In the genomic region with DNA sequence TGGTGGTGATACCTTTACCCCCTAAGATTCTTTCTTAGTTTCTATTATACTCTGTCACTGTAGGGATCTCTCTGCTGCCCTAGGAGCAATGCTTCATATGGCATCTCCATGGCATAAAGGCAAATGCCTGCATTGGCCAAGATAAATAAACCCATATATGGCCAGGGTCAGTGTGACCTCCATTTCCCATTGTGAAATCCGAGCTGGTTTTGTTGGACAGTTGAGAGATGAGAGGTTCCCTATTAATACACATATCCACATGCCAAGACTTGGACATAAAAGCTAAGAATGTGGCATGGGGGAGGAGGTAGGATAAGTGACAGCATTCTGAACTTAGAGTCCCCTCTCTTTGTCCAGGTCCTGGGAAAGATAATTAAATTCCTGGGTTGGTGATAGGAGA, we compare ENCODE assay signal across 16 cellular contexts. TPM values are rescaled to one million over a fixed set of nuclear protein-coding genes. Genes with fewer than 3 reads are reported as not detected.
A peak's percentile ranks its signal among the peaks of the same experiment; 100 is the strongest.
DNase-seq lines count a peak whose midpoint lies in the region; ATAC-seq and TF ChIP-seq lines count a peak whose summit lies in the region.
"Had no signal": no experiment of that assay in that cellular context is flagged by ENCODE, and none has a peak within 500 bp of the region (broad histone marks: within the 10 kb centered on the region; RNA-seq: fewer than 3 reads in every experiment).

No MANE protein-coding gene starts in this region.

- H3K4me1 ChIP-seq in RWPE2 (ENCODE audit: insufficient read depth, poor library complexity, severe bottlenecking) (peaks cover 6% of the 10 kb centered on the region), gastrocnemius medialis (peaks cover 18 to 32% of the 10 kb centered on the region in 2 donors), testis (no peaks in the 10 kb centered on the region)

- H3K36me3 ChIP-seq in RWPE2 (ENCODE audit: low read depth): no peaks in the 10 kb centered on the region
- H3K36me3 ChIP-seq in gastrocnemius medialis: no peaks in the 10 kb centered on the region
- no peaks in the 10 kb centered on the region for H3K36me3 ChIP-seq in testis (ENCODE audit: low read depth, missing control alignments)
- H3K36me3 ChIP-seq: HAP-1 had no signal

- CTCF ChIA-PET in activated CD8-positive, alpha-beta memory T cell treated with anti-CD3 and anti-CD28 coated beads, Interleukin-2, amount 10 ng/mL, durations not matched to agents 7 days and 5 days (lab: Charles Lee): interaction anchor here (0.8 kb wide), 1 partner anchor 289 kb away, joined by 3 read pairs; no protein-coding TSS in a partner anchor

- H3K27me3 ChIP-seq in RWPE2 (ENCODE audit: insufficient read depth, poor library complexity, severe bottlenecking) (no peaks in the 10 kb centered on the region), gastrocnemius medialis (no peaks in the 10 kb centered on the region), testis (no peaks in the 10 kb centered on the region)

- H3K27ac ChIP-seq in RWPE2 (ENCODE audit: poor library complexity, severe bottlenecking) (no peak overlapping the region), gastrocnemius medialis (peak overlapping the region; percentile 86 to 93 (median 90)), testis (no peak overlapping the region)

- in situ Hi-C loops in gastrocnemius medialis (cut with MboI; ENCODE audit: low sequenced_read_pairs in 4 of 4): loop anchor here in 2 of 4 donors (10.0 kb wide), 1 partner anchor 84 kb away; the partner anchor contains the start of gene HAX1 (in 2 of the 2)

- peaks cover 7% of the 10 kb centered on the region for H3K4me1 Mint-ChIP-seq in activated CD8-positive, alpha-beta memory T cell treated with anti-CD3 and anti-CD28 coated beads, Interleukin-2, amount 10 ng/mL, durations not matched to agents 7 days and 5 days

- no peak overlapping the region for H3K4me3 ChIP-seq in RWPE2 (ENCODE audit: severe bottlenecking)
- no peak overlapping the region for H3K4me3 ChIP-seq in foreskin fibroblast (ENCODE audit: low read depth in 1 of 2, low read length in 2 of 2)
- peak overlapping the region; percentile 46 to 62 (median 58) for H3K4me3 ChIP-seq in gastrocnemius medialis
- no peak overlapping the region for H3K4me3 ChIP-seq in testis
- H3K4me3 ChIP-seq: HAP-1 had no signal

- H3K9me3 ChIP-seq in RWPE2 (ENCODE audit: severe bottlenecking) (no peaks in the 10 kb centered on the region), gastrocnemius medialis (no peaks in the 10 kb centered on the region), testis (no peaks in the 10 kb centered on the region)
- H3K9me3 ChIP-seq: HAP-1 had no signal

- TF ChIP-seq CTCF in RWPE2 (IDR thresholded peaks at IDR 0.05; ENCODE audit: poor library complexity, severe bottlenecking) (no peak), foreskin fibroblast (IDR thresholded peaks at IDR 0.05; ENCODE audit: low read depth, low read length) (no peak), gastrocnemius medialis (IDR thresholded peaks at IDR 0.05 in 4 of 5, conservative IDR thresholded peaks at IDR 0.05 in 1 of 5) (no peak), testis (IDR thresholded peaks at IDR 0.05) (no peak)

- intact Hi-C loops in gastrocnemius medialis (cut with DNase I; ENCODE audit: low total_unique reads): loop anchor here (5.0 to 10.0 kb wide), 2 partner anchors 227 to 364 kb away; partner anchors contain the start of gene UBE2Q1
- intact Hi-C loops in testis (cut with DNase I; ENCODE audit: low total_unique reads): no loop called here

- H3K27ac Mint-ChIP-seq in activated CD8-positive, alpha-beta memory T cell treated with anti-CD3 and anti-CD28 coated beads, Interleukin-2, amount 10 ng/mL, durations not matched to agents 7 days and 5 days: no peak overlapping the region
- H3K27ac Mint-ChIP-seq: activated CD4-positive, alpha-beta memory T cell treated with anti-CD3 and anti-CD28 coated beads, Interleukin-2, amount 10 ng/mL, durations not matched to agents 7 days and 5 days; activated T-helper 2 cell treated with anti-CD3 and anti-CD28 coated beads, Interferon-gamma antibody, Interleukin-2, Interleukin-4, amounts not matched to agents 10 μg/mL and 5 μg/mL and 100 μg/mL, durations not matched to agents 14 hours and 24 hours and 36 hours had no signal

- H3K4me3 Mint-ChIP-seq in activated CD8-positive, alpha-beta memory T cell treated with anti-CD3 and anti-CD28 coated beads, Interleukin-2, amount 10 ng/mL, durations not matched to agents 7 days and 5 days: no peak overlapping the region
- H3K4me3 Mint-ChIP-seq: activated CD4-positive, alpha-beta memory T cell treated with anti-CD3 and anti-CD28 coated beads, Interleukin-2, amount 10 ng/mL, durations not matched to agents 7 days and 5 days had no signal

- H3K27me3 Mint-ChIP-seq in activated CD8-positive, alpha-beta memory T cell treated with anti-CD3 and anti-CD28 coated beads, Interleukin-2, amount 10 ng/mL, durations not matched to agents 7 days and 5 days: peaks cover 41% of the 10 kb centered on the region

- DNase-seq in NCI-H2196 (lab: John Stamatoyannopoulos, UW; ENCODE audit: unreplicated experiment): peak; percentile 26
- DNase-seq in NCI-H2196 treated with DMSO at 0.1 percent for 48 hours (lab: John Stamatoyannopoulos, UW; ENCODE audit: unreplicated experiment): no peak
- DNase-seq in RWPE2 (ENCODE audit: low spot score): no peak
- DNase-seq in foreskin fibroblast: peak; percentile 82 to 86
- DNase-seq in gastrocnemius medialis: peak; percentile 64 to 83
- DNase-seq in testis: no peak
- no peak for DNase-seq in NCI-H526 treated with DMSO at 0.1 percent for 48 hours (lab: John Stamatoyannopoulos, UW)
- DNase-seq in activated CD8-positive, alpha-beta memory T cell treated with anti-CD3 and anti-CD28 coated beads, Interleukin-2, amount 10 ng/mL, durations not matched to agents 7 days and 5 days: no peak
- DNase-seq: activated CD4-positive, alpha-beta memory T cell treated with anti-CD3 and anti-CD28 coated beads, Interleukin-2, amount 10 ng/mL, durations not matched to agents 7 days and 5 days; anterior cingulate cortex; NCI-H1417; NCI-H446 treated with DMSO at 0.1 percent for 48 hours had no signal

- H3K36me3 Mint-ChIP-seq in activated CD8-positive, alpha-beta memory T cell treated with anti-CD3 and anti-CD28 coated beads, Interleukin-2, amount 10 ng/mL, durations not matched to agents 7 days and 5 days: no peaks in the 10 kb centered on the region

- H3K9me3 Mint-ChIP-seq in activated CD8-positive, alpha-beta memory T cell treated with anti-CD3 and anti-CD28 coated beads, Interleukin-2, amount 10 ng/mL, durations not matched to agents 7 days and 5 days (ENCODE audit: low read depth): no peaks in the 10 kb centered on the region
- H3K9me3 Mint-ChIP-seq: activated CD4-positive, alpha-beta memory T cell treated with anti-CD3 and anti-CD28 coated beads, Interleukin-2, amount 10 ng/mL, durations not matched to agents 7 days and 5 days; activated T-helper 2 cell treated with anti-CD3 and anti-CD28 coated beads, Interferon-gamma antibody, Interleukin-2, Interleukin-4, amounts not matched to agents 10 μg/mL and 5 μg/mL and 100 μg/mL, durations not matched to agents 14 hours and 24 hours and 36 hours had no signal

- TF ChIP-seq POLR2A in gastrocnemius medialis (IDR thresholded peaks at IDR 0.05) (peak; percentile 19 to 67), testis (IDR thresholded peaks at IDR 0.05) (no peak)

- ATAC-seq in RWPE2 (ENCODE audit: low read depth) (peak; percentile 22; the same call in 2 of the 3 replicates), gastrocnemius medialis (peak; percentile 60 to 80)
- no peak for ATAC-seq in activated CD8-positive, alpha-beta memory T cell treated with anti-CD3 and anti-CD28 coated beads, Interleukin-2, amount 10 ng/mL, durations not matched to agents 7 days and 5 days

- WGBS in testis, 2 donors: 25 to 41% methylated on average over 1 of the region's 1 CpG

RNA-seq across cellular contexts. Expression of gene TPM3, which starts 1.4 kb away (rescaled TPM):
- total RNA-seq in gastrocnemius medialis (1,000 to 10,000 TPM; 1,776 to 3,699 (median 2,786) TPM), testis (100 to 1,000 TPM; 290 to 356 TPM)
- 266 TPM for polyA plus RNA-seq in testis (ENCODE audit: insufficient read depth, low read depth, low replicate concordance)
- 100 to 1,000 TPM; 678 to 780 TPM for total RNA-seq in activated CD8-positive, alpha-beta memory T cell treated with anti-CD3 and anti-CD28 coated beads, Interleukin-2, amount 10 ng/mL, durations not matched to agents 7 days and 5 days

RNA-seq across cellular contexts. Expression of gene CFAP141, which starts 15.6 kb away (rescaled TPM):
- not detected for total RNA-seq in gastrocnemius medialis
- total RNA-seq in testis: 1 to 10 TPM; 4.0 to 8.4 TPM
- 38.3 TPM for polyA plus RNA-seq in testis (ENCODE audit: insufficient read depth, low read depth, low replicate concordance)
- total RNA-seq in activated CD8-positive, alpha-beta memory T cell treated with anti-CD3 and anti-CD28 coated beads, Interleukin-2, amount 10 ng/mL, durations not matched to agents 7 days and 5 days: not detected
- total RNA-seq: A172; activated CD4-positive, alpha-beta memory T cell treated with anti-CD3 and anti-CD28 coated beads, Interleukin-2, amount 10 ng/mL, durations not matched to agents 7 days and 5 days; activated T-helper 2 cell treated with anti-CD3 and anti-CD28 coated beads, Interferon-gamma antibody, Interleukin-2, Interleukin-4, amounts not matched to agents 10 μg/mL and 5 μg/mL and 100 μg/mL, durations not matched to agents 14 hours and 24 hours and 36 hours; mononuclear cell had no signal

RNA-seq across cellular contexts. Expression of gene UBAP2L, which starts 30.2 kb away (rescaled TPM):
- total RNA-seq in gastrocnemius medialis (10 to 100 TPM; 38.5 to 72.8 (median 50.8) TPM), testis (100 to 1,000 TPM; 159 to 166 TPM)
- 174 TPM for polyA plus RNA-seq in testis (ENCODE audit: insufficient read depth, low read depth, low replicate concordance)
- total RNA-seq in activated CD8-positive, alpha-beta memory T cell treated with anti-CD3 and anti-CD28 coated beads, Interleukin-2, amount 10 ng/mL, durations not matched to agents 7 days and 5 days: 100 to 1,000 TPM; 162 to 201 TPM

RNA-seq across cellular contexts. Expression of gene NUP210L, which starts 35.7 kb away (rescaled TPM):
- total RNA-seq in gastrocnemius medialis (under 1 TPM in 3 of 4 donors, not detected in 1; 0.07 to 0.24 (median 0.10) TPM), testis (10 to 100 TPM; 23.0 to 24.4 TPM)
- polyA plus RNA-seq in testis (ENCODE audit: insufficient read depth, low read depth, low replicate concordance): 77.2 TPM
- total RNA-seq in activated CD8-positive, alpha-beta memory T cell treated with anti-CD3 and anti-CD28 coated beads, Interleukin-2, amount 10 ng/mL, durations not matched to agents 7 days and 5 days: under 1 TPM in 1 of 2 experiments, not detected in 1; 0.09 TPM
- total RNA-seq: A172 had no signal

Comparison
In these comparisons a context has a peak if more than half of its experiments do, and no peak if none do; other contexts are left out.
1. DNase-seq: peak in NCI-H2196 (single experiment), foreskin fibroblast (2 of 2) and gastrocnemius medialis (2 of 2); none in NCI-H2196 treated with DMSO at 0.1 percent for 48 hours (single experiment), RWPE2 (single experiment), testis (single experiment), NCI-H526 treated with DMSO at 0.1 percent for 48 hours (single experiment) and activated CD8-positive, alpha-beta memory T cell treated with anti-CD3 and anti-CD28 coated beads, Interleukin-2, amount 10 ng/mL, durations not matched to agents 7 days and 5 days (single experiment).
2. H3K27ac ChIP-seq: peak in gastrocnemius medialis (4 of 4); none in RWPE2 (single experiment) and testis (0 of 2).
3. H3K4me3 ChIP-seq: peak in gastrocnemius medialis (4 of 4); none in RWPE2 (single experiment), foreskin fibroblast (0 of 2) and testis (0 of 2).